ENCODE assay signal across 1 cellular context in genomic region chr17:39737761-39738567, GRCh38.
TF ChIP-seq lines count a peak whose summit lies in the region.

GRB7 (plus strand) TSS chr17:39737938; CDS start chr17:39742302, 4,364 bp downstream.

TF ChIP-seq in HepG2, 621 proteins besides CTCF, POLR2A, EP300 and RAD21 (continued from another document and continues in another):
- TF ChIP-seq PREB (CRISPR knock-in tag; IDR thresholded peaks at IDR 0.05) (no peak), MXI1 (IDR thresholded peaks at IDR 0.05; ENCODE audit: borderline replicate concordance, low read depth, low read length) (no peak), ZFP90 (CRISPR knock-in tag; IDR thresholded peaks at IDR 0.05; ENCODE audit: borderline replicate concordance) (peak; percentile 96), DZIP1 (CRISPR knock-in tag; IDR thresholded peaks at IDR 0.05) (no peak), EEA1 (CRISPR knock-in tag; IDR thresholded peaks at IDR 0.05; ENCODE audit: borderline replicate concordance) (no peak; the same call in 1 of the 2 replicates), GMEB1 (CRISPR knock-in tag; IDR thresholded peaks at IDR 0.05; ENCODE audit: borderline replicate concordance) (no peak; the same call in 1 of the 2 replicates), GABPB1 (CRISPR knock-in tag; IDR thresholded peaks at IDR 0.05) (peak; percentile 60; the same call in 1 of the 2 replicates), HINFP (CRISPR knock-in tag; IDR thresholded peaks at IDR 0.05; ENCODE audit: low read depth) (0 out of 2 replicates have a peak, but pooled peaks have one; percentile 47), ATF7 (IDR thresholded peaks at IDR 0.05) (no peak), ATF7 (CRISPR knock-in tag; IDR thresholded peaks at IDR 0.05) (peak; percentile 60; the same call in 1 of the 2 replicates), SSRP1 (CRISPR knock-in tag; IDR thresholded peaks at IDR 0.05) (no peak), KDM5B (CRISPR knock-in tag; IDR thresholded peaks at IDR 0.05; ENCODE audit: borderline replicate concordance) (no peak), ZFP62 (CRISPR knock-in tag; IDR thresholded peaks at IDR 0.05) (no peak), ZNF674 (CRISPR knock-in tag; IDR thresholded peaks at IDR 0.05; ENCODE audit: low read depth) (0 out of 2 replicates have a peak, but pooled peaks have one; percentile 30), SALL1 (CRISPR knock-in tag; IDR thresholded peaks at IDR 0.05) (peak; percentile 38), ZNF276 (CRISPR knock-in tag; IDR thresholded peaks at IDR 0.05; ENCODE audit: low read depth) (peak; percentile 52; the same call in 1 of the 2 replicates), ZSCAN25 (CRISPR knock-in tag; IDR thresholded peaks at IDR 0.05) (no peak), ZNF414 (CRISPR knock-in tag; IDR thresholded peaks at IDR 0.05) (peak; percentile 95), ZNF709 (CRISPR knock-in tag; IDR thresholded peaks at IDR 0.05) (peak; percentile 75; the same call in 1 of the 2 replicates), HDAC1 (CRISPR knock-in tag; IDR thresholded peaks at IDR 0.05) (peak; percentile 82), SP5 (CRISPR knock-in tag; IDR thresholded peaks at IDR 0.05; ENCODE audit: borderline replicate concordance, low read depth) (peak; percentile 7; the same call in 1 of the 2 replicates), REST (IDR thresholded peaks at IDR 0.05; ENCODE audit: borderline replicate concordance in 1 of 2, low read depth in 1 of 2, low read length in 2 of 2) (no peak; a peak in 1 of 4 replicates), SIX1 (CRISPR knock-in tag; IDR thresholded peaks at IDR 0.05; ENCODE audit: borderline replicate concordance) (peak; percentile 42; the same call in 1 of the 2 replicates), ATF5 (CRISPR knock-in tag; IDR thresholded peaks at IDR 0.05; ENCODE audit: low read depth) (0 out of 2 replicates have a peak, but pooled peaks have one; percentile 61), ZFP91 (CRISPR knock-in tag; IDR thresholded peaks at IDR 0.05; ENCODE audit: borderline replicate concordance) (peak; percentile 86), ZBTB4 (CRISPR knock-in tag; IDR thresholded peaks at IDR 0.05; ENCODE audit: borderline replicate concordance) (no peak), JARID2 (CRISPR knock-in tag; IDR thresholded peaks at IDR 0.05; ENCODE audit: insufficient replicate concordance) (no peak), FIP1L1 (IDR thresholded peaks at IDR 0.05; ENCODE audit: borderline replicate concordance, insufficient read depth, low read depth, low read length) (0 out of 2 replicates have a peak, but pooled peaks have one; percentile 20)
